ENCODE assay signal across 8 cellular contexts in genomic region chr17:79042421-79043190, GRCh38. TPM values are rescaled to one million over a fixed set of nuclear protein-coding genes. Genes with fewer than 3 reads are reported as not detected.
DNase-seq lines count a peak whose midpoint lies in the region; ATAC-seq and TF ChIP-seq lines count a peak whose summit lies in the region.

No MANE protein-coding gene starts in this region.

- DNase-seq in GM10266 (ENCODE audit: extremely low spot score), result peak; percentile 76
- peak; percentile 20 for DNase-seq in NCI-H1048 (lab: John Stamatoyannopoulos, UW)
- DNase-seq in activated CD4-positive, alpha-beta T cell treated with anti-CD3 and anti-CD28 coated beads for 4 hours, result peak; percentile 62 to 67
- peak; percentile 70 for DNase-seq in chondrocyte (ENCODE audit: low spot score)
- DNase-seq in lung microvascular endothelial cell (ENCODE audit: low read depth in 2 of 2), result peak; percentile 63 to 76
- DNase-seq in stimulated activated CD8-positive, alpha-beta memory T cell treated with anti-CD3 and anti-CD28 coated beads, Interleukin-4, amount 100 ng/mL, for 24 hours (ENCODE audit: low read depth), result peak; percentile 56

- H3K36me3 Mint-ChIP-seq in chondrocyte (ENCODE audit: low read depth), result peaks cover 7% of the 10 kb centered on the region

- TF ChIP-seq CTCF in GM10266 (IDR thresholded peaks at IDR 0.05; ENCODE audit: control insufficient read depth, insufficient read depth, low read depth, missing control alignments), result peak; percentile 86
- peak; percentile 78 for TF ChIP-seq CTCF in chondrocyte (IDR thresholded peaks at IDR 0.05)

- H3K4me1 Mint-ChIP-seq in chondrocyte (ENCODE audit: low read depth), result peaks cover 7% of the 10 kb centered on the region

- no peak overlapping the region for H3K27ac Mint-ChIP-seq in chondrocyte (ENCODE audit: unreplicated experiment)

- ATAC-seq in GM19467 (IDR thresholded peaks at IDR 0.05; ENCODE audit: unreplicated experiment) (no peak), HG02852 (IDR thresholded peaks at IDR 0.05; ENCODE audit: unreplicated experiment) (no peak)

- H3K9me3 Mint-ChIP-seq in chondrocyte (ENCODE audit: low read depth), result no peaks in the 10 kb centered on the region

- H3K27me3 Mint-ChIP-seq in chondrocyte (ENCODE audit: low read depth), result peaks cover 15% of the 10 kb centered on the region

- H3K4me3 Mint-ChIP-seq in chondrocyte (ENCODE audit: unreplicated experiment), result no peak overlapping the region

RNA-seq across cellular contexts. Expression of gene C1QTNF1, which starts 18.6 kb away (rescaled TPM):
- total RNA-seq in chondrocyte (74.7 to 96.2 TPM (median 74.9 TPM) in 3 replicates), lung microvascular endothelial cell (8.1 and 11.9 TPM in 2 replicates)

RNA-seq across cellular contexts. Expression of gene ENGASE, which starts 32.0 kb away (rescaled TPM):
- 16.8 to 30.7 TPM (median 19.7 TPM) in 3 replicates for total RNA-seq in chondrocyte
- total RNA-seq in lung microvascular endothelial cell, result 7.0 and 9.1 TPM in 2 replicates

RNA-seq across cellular contexts. Expression of gene CANT1, which starts 33.0 kb away (rescaled TPM):
- total RNA-seq in chondrocyte (37.3 to 50.5 TPM (median 47.9 TPM) in 3 replicates), lung microvascular endothelial cell (32.7 and 39.7 TPM in 2 replicates)

Comparison
In these comparisons a context has a peak if more than half of its experiments do, and no peak if none do; other contexts are left out.
1. DNase-seq: peak in every context shown above with its lines; median percentile 76 in GM10266; 70 in chondrocyte; 70 in lung microvascular endothelial cell; 64 in activated CD4-positive, alpha-beta T cell treated with anti-CD3 and anti-CD28 coated beads for 4 hours; 56 in stimulated activated CD8-positive, alpha-beta memory T cell treated with anti-CD3 and anti-CD28 coated beads, Interleukin-4, amount 100 ng/mL, for 24 hours; 20 in NCI-H1048.